1 cellular context compared by ENCODE assay signal in genomic region chr22:21967693-21968271, GRCh38.
TF ChIP-seq lines count a peak whose summit lies in the region.

No MANE protein-coding gene starts in this region.

TF ChIP-seq in K562, 482 proteins besides CTCF, POLR2A, EP300 and RAD21 (continued from another document and continues in another):
- TF ChIP-seq E2F1 (CRISPR knock-in tag; IDR thresholded peaks at IDR 0.05) (no peak), HMGXB4 (CRISPR knock-in tag; IDR thresholded peaks at IDR 0.05) (0 out of 2 replicates have a peak, but pooled peaks have one; percentile 70), TARDBP (IDR thresholded peaks at IDR 0.05) (no peak), ZNF184 (CRISPR knock-in tag; IDR thresholded peaks at IDR 0.05) (no peak), ZNF518B (CRISPR knock-in tag; IDR thresholded peaks at IDR 0.05) (no peak), ZNF347 (CRISPR knock-in tag; IDR thresholded peaks at IDR 0.05; ENCODE audit: low read depth) (no peak), ZHX1 (conservative IDR thresholded peaks at IDR 0.05; ENCODE audit: low read length) (no peak), PRDM10 (IDR thresholded peaks at IDR 0.05; ENCODE audit: partially characterized antibody) (no peak), TSC22D4 (tag; IDR thresholded peaks at IDR 0.05) (no peak), GATAD2B (IDR thresholded peaks at IDR 0.05; ENCODE audit: borderline replicate concordance) (no peak), ZBTB12 (CRISPR knock-in tag; IDR thresholded peaks at IDR 0.05) (no peak), ZNF277 (CRISPR knock-in tag; IDR thresholded peaks at IDR 0.05; ENCODE audit: borderline replicate concordance) (no peak), ZNF551 (CRISPR knock-in tag; IDR thresholded peaks at IDR 0.05) (no peak), ZBTB11 (CRISPR knock-in tag; IDR thresholded peaks at IDR 0.05) (no peak), MCM2 (IDR thresholded peaks at IDR 0.05; ENCODE audit: low read depth) (no peak), SMAD1 (IDR thresholded peaks at IDR 0.05; ENCODE audit: low read depth, low read length, partially characterized antibody) (no peak), ZNF232 (CRISPR knock-in tag; IDR thresholded peaks at IDR 0.05) (no peak), ZNF707 (CRISPR knock-in tag; conservative IDR thresholded peaks at IDR 0.05) (no peak), CEBPZ (IDR thresholded peaks at IDR 0.05; ENCODE audit: borderline replicate concordance, low read depth, low read length) (no peak), E2F8 (IDR thresholded peaks at IDR 0.05; ENCODE audit: low read depth, partially characterized antibody) (no peak), CBX8 (IDR thresholded peaks at IDR 0.05; ENCODE audit: borderline replicate concordance, extremely low read depth, low read depth, low read length, poor library complexity, severe bottlenecking) (no peak), ZBTB1 (CRISPR knock-in tag; IDR thresholded peaks at IDR 0.05; ENCODE audit: borderline replicate concordance, low read depth) (no peak), HNRNPUL1 (IDR thresholded peaks at IDR 0.05; ENCODE audit: low read length) (no peak), PYGO2 (tag; IDR thresholded peaks at IDR 0.05) (no peak), PHB2 (IDR thresholded peaks at IDR 0.05; ENCODE audit: low read depth) (no peak), ZNF79 (CRISPR knock-in tag; IDR thresholded peaks at IDR 0.05; ENCODE audit: low read depth) (no peak)
